In the genomic region with DNA sequence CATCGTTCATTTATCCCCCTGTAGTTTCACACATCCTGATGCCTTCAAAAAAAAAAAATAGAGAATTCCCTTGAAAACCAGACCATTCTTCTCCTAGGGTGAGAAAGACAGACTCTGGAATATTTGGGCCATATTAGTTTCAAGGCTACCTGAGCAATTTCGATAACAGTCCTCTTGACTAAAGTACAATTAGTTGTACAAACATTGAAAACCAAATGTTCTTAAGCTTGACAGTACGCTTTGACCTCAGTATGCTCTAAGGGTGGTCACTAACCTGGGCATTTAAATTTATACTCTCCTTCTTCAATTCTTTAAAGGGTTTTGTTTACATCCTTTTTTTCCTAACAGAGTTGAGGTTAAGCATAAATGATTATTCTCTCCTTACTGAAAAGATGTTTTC, we compare ENCODE assay signal across 22 cellular contexts.
"Had no signal": no experiment of that assay in that cellular context is flagged by ENCODE, and none has a peak within 500 bp of the region (broad histone marks: within the 10 kb centered on the region; RNA-seq: fewer than 3 reads in every experiment).

No MANE protein-coding gene starts in this region.

- H3K27me3 ChIP-seq: MG63 had no signal

- ATAC-seq: activated CD4-positive, CD25-positive, alpha-beta regulatory T cell treated with anti-CD3 and anti-CD28 coated beads, Interleukin-2, amount 50 U/mL, for 24 hours; activated CD8-positive, alpha-beta T cell treated with anti-CD3 and anti-CD28 coated beads for 36 hours; activated T-cell treated with anti-CD3 and anti-CD28 coated beads, Interleukin-2, amount 50 U/mL, for 72 hours; PC-3 had no signal

- H3K36me3 ChIP-seq: MG63 had no signal

- H3K4me1 Mint-ChIP-seq: activated naive CD4-positive, alpha-beta T cell treated with anti-CD3 and anti-CD28 coated beads, Interleukin-2, amount 10 ng/mL, durations not matched to agents 7 days and 5 days; activated naive CD8-positive, alpha-beta T cell treated with anti-CD3 and anti-CD28 coated beads for 36 hours had no signal

- H3K36me3 Mint-ChIP-seq: activated naive CD4-positive, alpha-beta T cell treated with anti-CD3 and anti-CD28 coated beads, Interleukin-2, amount 10 ng/mL, durations not matched to agents 7 days and 5 days; activated naive CD8-positive, alpha-beta T cell treated with anti-CD3 and anti-CD28 coated beads for 36 hours had no signal

- DNase-seq: activated CD4-positive, alpha-beta T cell treated with anti-CD3 and anti-CD28 coated beads for 4 hours; activated CD8-positive, alpha-beta memory T cell treated with anti-CD3 and anti-CD28 coated beads, Interleukin-2, amount 50 U/mL, for 4 hours; activated CD8-positive, alpha-beta T cell treated with anti-CD3 and anti-CD28 coated beads for 36 hours; activated gamma-delta T cell treated with Interleukin-2 at 50 U/mL for 16 hours; activated naive CD4-positive, alpha-beta T cell treated with anti-CD3 and anti-CD28 coated beads, Interleukin-2, amount 10 ng/mL, durations not matched to agents 7 days and 5 days; activated naive CD8-positive, alpha-beta T cell treated with anti-CD3 and anti-CD28 coated beads for 36 hours; activated T-cell treated with anti-CD3 and anti-CD28 coated beads, Interleukin-2, amount 50 U/mL, for 72 hours; MG63; MV-4-11; NCI-H1092 treated with DMSO at 0.1 percent for 48 hours; NCI-H146; NCI-H187 treated with DMSO at 0.1 percent for 48 hours; NCI-H2081 treated with DMSO at 0.1 percent for 48 hours; NCI-H2171; NCI-H2227 treated with DMSO at 0.1 percent for 48 hours; NCI-H446 treated with DMSO at 0.1 percent for 48 hours; NCI-H524 treated with DMSO at 0.1 percent for 48 hours; PC-3; SHP77 treated with DMSO at 0.1 percent for 48 hours had no signal

- H3K9me3 ChIP-seq: MG63 had no signal

- H3K9me3 Mint-ChIP-seq: activated CD8-positive, alpha-beta T cell treated with anti-CD3 and anti-CD28 coated beads for 36 hours; activated naive CD4-positive, alpha-beta T cell treated with anti-CD3 and anti-CD28 coated beads, Interleukin-2, amount 10 ng/mL, durations not matched to agents 7 days and 5 days; activated naive CD8-positive, alpha-beta T cell treated with anti-CD3 and anti-CD28 coated beads for 36 hours; activated T-helper 2 cell treated with anti-CD3 and anti-CD28 coated beads, Interferon-gamma antibody, Interleukin-2, Interleukin-4, amounts not matched to agents 10 μg/mL and 5 μg/mL and 100 μg/mL, durations not matched to agents 14 hours and 24 hours and 36 hours; T-helper 1 cell treated with Interleukin-12 subunit alpha and Interleukin-12 subunit beta and Interleukin-4 antibody, amounts not matched to agents 30 μg/mL and 1 μg/mL, for 36 hours had no signal

- H3K4me3 Mint-ChIP-seq: activated CD8-positive, alpha-beta T cell treated with anti-CD3 and anti-CD28 coated beads for 36 hours; activated naive CD4-positive, alpha-beta T cell treated with anti-CD3 and anti-CD28 coated beads, Interleukin-2, amount 10 ng/mL, durations not matched to agents 7 days and 5 days; activated naive CD8-positive, alpha-beta T cell treated with anti-CD3 and anti-CD28 coated beads for 36 hours; activated T-cell treated with anti-CD3 and anti-CD28 coated beads, Interleukin-2, amount 50 U/mL, for 72 hours; T-helper 1 cell treated with Interleukin-12 subunit alpha and Interleukin-12 subunit beta and Interleukin-4 antibody, amounts not matched to agents 30 μg/mL and 1 μg/mL, for 36 hours had no signal

- H3K27ac Mint-ChIP-seq: activated CD8-positive, alpha-beta T cell treated with anti-CD3 and anti-CD28 coated beads for 36 hours; activated naive CD4-positive, alpha-beta T cell treated with anti-CD3 and anti-CD28 coated beads, Interleukin-2, amount 10 ng/mL, durations not matched to agents 7 days and 5 days; activated naive CD8-positive, alpha-beta T cell treated with anti-CD3 and anti-CD28 coated beads for 36 hours; activated T-cell treated with anti-CD3 and anti-CD28 coated beads, Interleukin-2, amount 50 U/mL, for 72 hours; activated T-helper 2 cell treated with anti-CD3 and anti-CD28 coated beads, Interferon-gamma antibody, Interleukin-2, Interleukin-4, amounts not matched to agents 10 μg/mL and 5 μg/mL and 100 μg/mL, durations not matched to agents 14 hours and 24 hours and 36 hours; T-helper 1 cell treated with Interleukin-12 subunit alpha and Interleukin-12 subunit beta and Interleukin-4 antibody, amounts not matched to agents 30 μg/mL and 1 μg/mL, for 36 hours had no signal

- H3K4me3 ChIP-seq: MG63 had no signal

- H3K27me3 Mint-ChIP-seq: activated CD8-positive, alpha-beta T cell treated with anti-CD3 and anti-CD28 coated beads for 36 hours; activated naive CD4-positive, alpha-beta T cell treated with anti-CD3 and anti-CD28 coated beads, Interleukin-2, amount 10 ng/mL, durations not matched to agents 7 days and 5 days; activated naive CD8-positive, alpha-beta T cell treated with anti-CD3 and anti-CD28 coated beads for 36 hours had no signal
